21 cellular contexts compared by ENCODE assay signal in genomic region chr13:40605573-40605972, GRCh38.
A peak's percentile ranks its signal among the peaks of the same experiment; 100 is the strongest.
DNase-seq lines count a peak whose midpoint lies in the region; ATAC-seq and TF ChIP-seq lines count a peak whose summit lies in the region.
"Had no signal": no experiment of that assay in that cellular context is flagged by ENCODE, and none has a peak within 500 bp of the region (broad histone marks: within the 10 kb centered on the region; RNA-seq: fewer than 3 reads in every experiment).

No MANE protein-coding gene starts in this region.

- H3K4me3 Mint-ChIP-seq in activated T-cell treated with anti-CD3 and anti-CD28 coated beads, Interleukin-2, amount 50 U/mL, for 24 hours = peak overlapping the region; percentile 2
- H3K4me3 Mint-ChIP-seq in activated naive CD8-positive, alpha-beta T cell treated with anti-CD3 and anti-CD28 coated beads, Interleukin-2, amount 50 U/mL, for 24 hours = peak overlapping the region; percentile 36
- no peak overlapping the region for H3K4me3 Mint-ChIP-seq in stimulated activated naive B cell treated with anti-CD40 and anti-IgM and Interleukin-4, amounts not matched to agents 10 μg/mL and 1 μg/mL and 100 μg/mL, for 72 hours
- no peak overlapping the region for H3K4me3 Mint-ChIP-seq in progenitor cell of endocrine pancreas (ENCODE audit: low read depth)
- H3K4me3 Mint-ChIP-seq: HFFc6 had no signal

- peaks cover 46% of the 10 kb centered on the region for H3K36me3 Mint-ChIP-seq in activated T-cell treated with anti-CD3 and anti-CD28 coated beads, Interleukin-2, amount 50 U/mL, for 24 hours (ENCODE audit: low read depth)
- H3K36me3 Mint-ChIP-seq in activated naive CD8-positive, alpha-beta T cell treated with anti-CD3 and anti-CD28 coated beads, Interleukin-2, amount 50 U/mL, for 24 hours (ENCODE audit: low read depth) = peaks cover 15% of the 10 kb centered on the region
- peaks cover 5 to 19% of the 10 kb centered on the region in 2 donors for H3K36me3 Mint-ChIP-seq in stimulated activated naive B cell treated with anti-CD40 and anti-IgM and Interleukin-4, amounts not matched to agents 10 μg/mL and 1 μg/mL and 100 μg/mL, for 72 hours
- peaks cover 2% of the 10 kb centered on the region for H3K36me3 Mint-ChIP-seq in progenitor cell of endocrine pancreas (ENCODE audit: insufficient read depth)

- no peak for DNase-seq in activated T-cell treated with anti-CD3 and anti-CD28 coated beads, Interleukin-2, amount 50 U/mL, for 24 hours
- no peak for DNase-seq in activated T-cell treated with anti-CD3 and anti-CD28 coated beads, Interleukin-2, amount 50 U/mL, for 1 hour
- DNase-seq in NCI-H226 (peak; percentile 7), HT-29 (ENCODE audit: low spot score) (no peak), NCI-H1048 (lab: John Stamatoyannopoulos, UW) (no peak), progenitor cell of endocrine pancreas (ENCODE audit: low spot score, unreplicated experiment) (no peak)
- DNase-seq in activated naive CD8-positive, alpha-beta T cell treated with anti-CD3 and anti-CD28 coated beads, Interleukin-2, amount 50 U/mL, for 24 hours = no peak
- no peak for DNase-seq in stimulated activated naive B cell treated with anti-CD40 and anti-IgM and Interleukin-4, amounts not matched to agents 10 μg/mL and 1 μg/mL and 100 μg/mL, for 72 hours
- DNase-seq: C1 segment of cervical spinal cord; DMS 273 treated with DMSO at 0.1 percent for 48 hours; dorsolateral prefrontal cortex; HFFc6; Kasumi-1; lower lobe of right lung; NCI-H1092 treated with DMSO at 0.1 percent for 48 hours; NCI-H2029; occipital lobe; RPMI8226; SK-N-SH; spleen; stimulated activated CD4-positive, alpha-beta T cell treated with anti-CD3 and anti-CD28 coated beads, Interleukin-4, amount 100 ng/mL, for 24 hours had no signal

- H3K4me1 Mint-ChIP-seq in activated T-cell treated with anti-CD3 and anti-CD28 coated beads, Interleukin-2, amount 50 U/mL, for 24 hours (ENCODE audit: low read depth) = peaks cover 87% of the 10 kb centered on the region
- peaks cover 90% of the 10 kb centered on the region for H3K4me1 Mint-ChIP-seq in activated naive CD8-positive, alpha-beta T cell treated with anti-CD3 and anti-CD28 coated beads, Interleukin-2, amount 50 U/mL, for 24 hours
- peaks cover 39 to 60% of the 10 kb centered on the region in 2 donors for H3K4me1 Mint-ChIP-seq in stimulated activated naive B cell treated with anti-CD40 and anti-IgM and Interleukin-4, amounts not matched to agents 10 μg/mL and 1 μg/mL and 100 μg/mL, for 72 hours
- no peaks in the 10 kb centered on the region for H3K4me1 Mint-ChIP-seq in progenitor cell of endocrine pancreas (ENCODE audit: low read depth)

- no peaks in the 10 kb centered on the region for H3K27me3 Mint-ChIP-seq in activated T-cell treated with anti-CD3 and anti-CD28 coated beads, Interleukin-2, amount 50 U/mL, for 24 hours
- no peaks in the 10 kb centered on the region for H3K27me3 Mint-ChIP-seq in activated naive CD8-positive, alpha-beta T cell treated with anti-CD3 and anti-CD28 coated beads, Interleukin-2, amount 50 U/mL, for 24 hours
- no peaks in the 10 kb centered on the region for H3K27me3 Mint-ChIP-seq in stimulated activated naive B cell treated with anti-CD40 and anti-IgM and Interleukin-4, amounts not matched to agents 10 μg/mL and 1 μg/mL and 100 μg/mL, for 72 hours
- no peaks in the 10 kb centered on the region for H3K27me3 Mint-ChIP-seq in progenitor cell of endocrine pancreas

- ATAC-seq in activated naive CD8-positive, alpha-beta T cell treated with anti-CD3 and anti-CD28 coated beads, Interleukin-2, amount 50 U/mL, for 24 hours = peak; percentile 92
- peak in 1 of 2 donors; percentile 19 for ATAC-seq in stimulated activated naive B cell treated with anti-CD40 and anti-IgM and Interleukin-4, amounts not matched to agents 10 μg/mL and 1 μg/mL and 100 μg/mL, for 72 hours (replicated peaks)
- ATAC-seq: lower lobe of right lung had no signal

- H3K9me3 Mint-ChIP-seq in activated T-cell treated with anti-CD3 and anti-CD28 coated beads, Interleukin-2, amount 50 U/mL, for 24 hours = peaks cover 4% of the 10 kb centered on the region
- H3K9me3 Mint-ChIP-seq in activated naive CD8-positive, alpha-beta T cell treated with anti-CD3 and anti-CD28 coated beads, Interleukin-2, amount 50 U/mL, for 24 hours = no peaks in the 10 kb centered on the region
- H3K9me3 Mint-ChIP-seq in stimulated activated naive B cell treated with anti-CD40 and anti-IgM and Interleukin-4, amounts not matched to agents 10 μg/mL and 1 μg/mL and 100 μg/mL, for 72 hours = no peaks in the 10 kb centered on the region
- H3K9me3 Mint-ChIP-seq in progenitor cell of endocrine pancreas (ENCODE audit: low read depth) = no peaks in the 10 kb centered on the region
- H3K9me3 Mint-ChIP-seq: HFFc6 had no signal

- no peak for TF ChIP-seq CTCF in progenitor cell of endocrine pancreas (IDR thresholded peaks at IDR 0.05; ENCODE audit: unreplicated experiment)

- peak overlapping the region; percentile 84 for H3K27ac Mint-ChIP-seq in activated T-cell treated with anti-CD3 and anti-CD28 coated beads, Interleukin-2, amount 50 U/mL, for 24 hours
- peak overlapping the region; percentile 81 for H3K27ac Mint-ChIP-seq in activated naive CD8-positive, alpha-beta T cell treated with anti-CD3 and anti-CD28 coated beads, Interleukin-2, amount 50 U/mL, for 24 hours
- H3K27ac Mint-ChIP-seq in stimulated activated naive B cell treated with anti-CD40 and anti-IgM and Interleukin-4, amounts not matched to agents 10 μg/mL and 1 μg/mL and 100 μg/mL, for 72 hours = peak overlapping the region; percentile 16
- H3K27ac Mint-ChIP-seq in progenitor cell of endocrine pancreas = no peak overlapping the region
- H3K27ac Mint-ChIP-seq: HFFc6 had no signal

Comparison
In these comparisons a context has a peak if more than half of its experiments do, and no peak if none do; other contexts are left out.
1. H3K4me3 Mint-ChIP-seq: peak in activated T-cell treated with anti-CD3 and anti-CD28 coated beads, Interleukin-2, amount 50 U/mL, for 24 hours (single experiment) and activated naive CD8-positive, alpha-beta T cell treated with anti-CD3 and anti-CD28 coated beads, Interleukin-2, amount 50 U/mL, for 24 hours (single experiment); none in stimulated activated naive B cell treated with anti-CD40 and anti-IgM and Interleukin-4, amounts not matched to agents 10 μg/mL and 1 μg/mL and 100 μg/mL, for 72 hours (0 of 2) and progenitor cell of endocrine pancreas (single experiment).